In genomic region chr5:42811591-42812392, GRCh38 we compare ENCODE assay signal across 8 cellular contexts. TPM values are rescaled to one million over a fixed set of nuclear protein-coding genes. Genes with fewer than 3 reads are reported as not detected.
DNase-seq lines count a peak whose midpoint lies in the region; ATAC-seq, FAIRE-seq and TF ChIP-seq lines count a peak whose summit lies in the region.

Gene SELENOP, minus strand, starts transcription at chr5:42811892. Its CDS starts 3,539 bp downstream, at chr5:42808353.

- intact Hi-C loops in GM12878 (cut with micrococcal nuclease; ENCODE audit: unreplicated experiment) (no loop called here), sigmoid colon (cut with DNase I) (no loop called here)

- no peak within 1 kb of the TSS for H3K9ac ChIP-seq in GM12878 (ENCODE audit: control insufficient read depth, insufficient read depth, low read length)

- TF ChIP-seq POLR2A in GM12878 (IDR thresholded peaks at IDR 0.05; ENCODE audit: low read depth, low read length) (no peak), sigmoid colon (IDR thresholded peaks at IDR 0.05) (peak; percentile 61 to 85)

- no peak within 1 kb of the TSS for H2AFZ ChIP-seq in GM12878 (ENCODE audit: control insufficient read depth, low read depth, low read length)

- 80% methylated on average over 5 of the region's 6 CpGs for WGBS in GM12878 (ENCODE audit: insufficient coverage, insufficient replicate concordance, low lambda C conversion rate, missing lambda C conversion rate)
- 11 to 24% methylated on average over 6 of the region's 6 CpGs for WGBS in sigmoid colon, 2 donors

- SMC1A ChIA-PET in GM12878 (lab: Charles Lee; ENCODE audit: uncharacterized antibody, unreplicated experiment) = interaction anchor here (1.0 to 4.5 kb wide), 5 partner anchors 17 to 143 kb away, joined by 3 to 34 read pairs (median 4); no protein-coding TSS in a partner anchor

- H3K9me3 ChIP-seq in GM12878 (replicated peaks; ENCODE audit: control insufficient read depth, insufficient read depth, low read length) (no peaks in the 10 kb centered on the region), sigmoid colon (no peaks in the 10 kb centered on the region)

- no peak for TF ChIP-seq RAD21 in GM12878 (IDR thresholded peaks at IDR 0.05; ENCODE audit: insufficient read depth, low read depth, low read length)

- H3K79me2 ChIP-seq in GM12878 (ENCODE audit: control insufficient read depth, insufficient read depth, low read length) = no peaks in the 10 kb centered on the region

- peaks cover 0 to 6% (median 2%) of the 10 kb centered on the region in 4 donors for H3K4me1 Mint-ChIP-seq in naive thymus-derived CD8-positive, alpha-beta T cell

- TF ChIP-seq EP300 in GM12878 (IDR thresholded peaks at IDR 0.05; ENCODE audit: borderline replicate concordance in 1 of 2, control insufficient read depth in 1 of 2, low read depth in 2 of 2, low read length in 2 of 2) (no peak), sigmoid colon (IDR thresholded peaks at IDR 0.05) (no peak)

- peak within 1 kb of the TSS; percentile 53 for H3K4me3 ChIP-seq in LNCaP clone FGC (ENCODE audit: low read depth, low read length)
- no peak within 1 kb of the TSS for H3K4me3 ChIP-seq in GM12878
- peak within 1 kb of the TSS; percentile 25 to 51 (median 44) for H3K4me3 ChIP-seq in sigmoid colon

- no peaks in the 10 kb centered on the region for H3K27me3 Mint-ChIP-seq in naive thymus-derived CD8-positive, alpha-beta T cell

- POLR2A ChIA-PET in GM12878 (lab: Charles Lee) = interaction anchor here (0.6 to 2.6 kb wide), 5 partner anchors 10 to 311 kb away, joined by 3 to 9 read pairs (median 4); no protein-coding TSS in a partner anchor
- POLR2A ChIA-PET in naive thymus-derived CD8-positive, alpha-beta T cell (lab: Charles Lee) = no interaction called here

- RAD21 ChIA-PET in GM12878 (lab: Charles Lee; ENCODE audit: unreplicated experiment) = interaction anchor here (0.6 to 1.7 kb wide), 9 partner anchors 10 to 78 kb away, joined by 3 to 7 read pairs (median 4); no protein-coding TSS in a partner anchor

- H3K36me3 ChIP-seq in GM12878 (ENCODE audit: control insufficient read depth in 2 of 2, insufficient read depth in 2 of 2, low read length in 1 of 2) = no peaks in the 10 kb centered on the region
- H3K36me3 ChIP-seq in sigmoid colon = peaks cover 0 to 2% (median 0%) of the 10 kb centered on the region in 4 donors

- H3K4me3 Mint-ChIP-seq in naive thymus-derived CD8-positive, alpha-beta T cell = no peak within 1 kb of the TSS

- H4K20me1 ChIP-seq in GM12878 (ENCODE audit: control insufficient read depth, insufficient read depth) = no peaks in the 10 kb centered on the region

- TF ChIP-seq CTCF in LNCaP clone FGC (IDR thresholded peaks at IDR 0.05; ENCODE audit: control insufficient read depth, extremely low read depth, insufficient read depth) (no peak), GM12878 (IDR thresholded peaks at IDR 0.05 in 2 of 3, conservative IDR thresholded peaks at IDR 0.05 in 1 of 3; ENCODE audit: control insufficient read depth in 2 of 3, extremely low read depth in 1 of 3, insufficient read depth in 1 of 3, low read depth in 3 of 3, low read length in 3 of 3) (no peak), sigmoid colon (IDR thresholded peaks at IDR 0.05) (no peak)

- H3K27ac ChIP-seq in GM12878 (ENCODE audit: control insufficient read depth, insufficient read depth) (no peak within 1 kb of the TSS), sigmoid colon (peak within 1 kb of the TSS; percentile 73 to 77 (median 74))

- CTCF ChIA-PET in GM12878 (lab: Yijun Ruan, JAX) = interaction anchor here (0.7 to 1.4 kb wide), 5 partner anchors 11 to 182 kb away, joined by 3 to 5 read pairs (median 4); no protein-coding TSS in a partner anchor

- peak; percentile 89 for DNase-seq in LNCaP clone FGC (ENCODE audit: low read depth)
- DNase-seq in GM12878 (ENCODE audit: low read depth, low spot score) = peak; percentile 8
- peak; percentile 17 for DNase-seq in iPS DF 19.7 (ENCODE audit: low read depth, low spot score)
- DNase-seq in sigmoid colon = peak; percentile 81
- no peak for DNase-seq in SK-N-DZ (ENCODE audit: low spot score)
- DNase-seq in NCI-H2196 (lab: John Stamatoyannopoulos, UW; ENCODE audit: unreplicated experiment) = no peak
- no peak for DNase-seq in NCI-H2171 treated with DMSO at 0.1 percent for 48 hours (lab: John Stamatoyannopoulos, UW)
- DNase-seq in naive thymus-derived CD8-positive, alpha-beta T cell = no peak

- H3K4me2 ChIP-seq in GM12878 (ENCODE audit: control insufficient read depth, insufficient read depth) = no peak within 1 kb of the TSS

- ATAC-seq in GM12878 = peak; percentile 57; the same call in 2 of the 3 replicates
- no peak for ATAC-seq in naive thymus-derived CD8-positive, alpha-beta T cell

- H3K4me1 ChIP-seq in GM12878 (ENCODE audit: control insufficient read depth, insufficient read depth, low read length) = no peaks in the 10 kb centered on the region
- peaks cover 0 to 16% (median 9%) of the 10 kb centered on the region in 4 donors for H3K4me1 ChIP-seq in sigmoid colon

- BruUV-seq in GM12878 (replicated peaks; lab: Mats Ljungman, UMichigan) = no TSS peak

- peaks cover 0 to 2% (median 0%) of the 10 kb centered on the region in 3 donors for H3K36me3 Mint-ChIP-seq in naive thymus-derived CD8-positive, alpha-beta T cell

- H3K9me3 Mint-ChIP-seq in naive thymus-derived CD8-positive, alpha-beta T cell = no peaks in the 10 kb centered on the region

- no peaks in the 10 kb centered on the region for H3K27me3 ChIP-seq in GM12878 (replicated peaks in 1 of 2; ENCODE audit: control insufficient read depth in 2 of 2, insufficient read depth in 2 of 2, low read length in 1 of 2)
- H3K27me3 ChIP-seq in sigmoid colon = no peaks in the 10 kb centered on the region

- peak within 1 kb of the TSS in 1 of 10 donors; percentile 18 for H3K27ac Mint-ChIP-seq in naive thymus-derived CD8-positive, alpha-beta T cell

- in situ Hi-C loops in GM12878 (cut with MboI) = no loop called here

- FAIRE-seq in GM12878 (lab: Jason Lieb, UNC) = no peak

TF ChIP-seq in GM12878, 131 proteins besides CTCF, POLR2A, EP300 and RAD21 (continues in another document):
- TF ChIP-seq RAD51 (IDR thresholded peaks at IDR 0.05) (no peak), MTA3 (IDR thresholded peaks at IDR 0.05; ENCODE audit: borderline replicate concordance, low read length) (no peak), MLLT1 (IDR thresholded peaks at IDR 0.05) (0 out of 2 replicates have a peak, but pooled peaks have one; percentile 37)

RNA-seq across cellular contexts. Expression of gene SELENOP, which starts in this region (rescaled TPM):
- 0.10 TPM in 1 of 2 replicates, not detected in the other for total RNA-seq in GM12878 (2013; cell fraction: nucleolus; rRNA removed)
- 0.05 TPM in 1 of 2 replicates, not detected in the other for total RNA-seq in GM12878 (2014; rRNA removed)
- total RNA-seq in GM12878 (2014; rRNA removed; fragmentation: Illumina TruSeq; extraction: Trizol) = 0.27 TPM in 1 of 2 replicates, not detected in the other
- 0.95 and 1.0 TPM in 2 replicates for total RNA-seq in GM12878 (2021)
- polyA plus RNA-seq in GM12878 (2011; ENCODE audit: low read depth) = 0.30 TPM
- polyA plus RNA-seq in GM12878 (2011; rRNA removed) = 5.0 and 5.1 TPM in 2 replicates
- 2.8 and 3.6 TPM in 2 replicates for polyA plus RNA-seq in GM12878 (2011; cell fraction: cytosol; rRNA removed)
- polyA plus RNA-seq in GM12878 (2011; cell fraction: nucleus; rRNA removed) = 0.70 and 1.8 TPM in 2 replicates
- 0.95 and 1.3 TPM in 2 replicates for polyA plus RNA-seq in GM12878 (2012)
- not detected in 2 replicates for polyA plus RNA-seq in GM12878 (2014; fragmentation: Illumina TruSeq; extraction: Trizol)
- polyA plus RNA-seq in GM12878 (2014; fragmentation: Nextera tagmentation; extraction: Ambion mirVana) = under 1 TPM; 0.08 to 0.60 TPM
- polyA plus RNA-seq in GM12878 (2014; rRNA removed) = 0.13 TPM in 1 of 2 replicates, not detected in the other
- 1 to 10 TPM in 1 of 2 experiments, under 1 TPM in 1; 0.88 to 1.2 TPM for polyA plus RNA-seq in GM12878 (2016; fragmentation: Nextera tagmentation; extraction: Ambion mirVana)
- 1.4 and 4.6 TPM in 2 replicates for polyA minus RNA-seq in GM12878 (2011; rRNA and poly(A)+ RNA removed)
- 3.6 TPM in 1 of 2 replicates, not detected in the other for polyA minus RNA-seq in GM12878 (2011; cell fraction: cytosol; rRNA and poly(A)+ RNA removed)
- polyA minus RNA-seq in GM12878 (2011; cell fraction: nucleus; rRNA and poly(A)+ RNA removed) = 2.3 and 2.4 TPM in 2 replicates
- total RNA-seq in sigmoid colon = 100 to 1,000 TPM; 261 to 570 (median 382) TPM
- 1,000 to 10,000 TPM in 1 of 3 donors, 100 to 1,000 TPM in 2; 328 to 1,116 (median 604) TPM for polyA plus RNA-seq in sigmoid colon
- not detected in 2 replicates for polyA plus RNA-seq in SK-N-DZ (2014; cell fraction: cytosol; rRNA removed)
- polyA plus RNA-seq in SK-N-DZ (2014; cell fraction: nucleus; rRNA removed) = 0.18 TPM in 1 of 2 replicates, not detected in the other
- total RNA-seq in naive thymus-derived CD8-positive, alpha-beta T cell = 1 to 10 TPM; 2.5 to 3.9 TPM
- polyA plus RNA-seq in naive thymus-derived CD8-positive, alpha-beta T cell = under 1 TPM in 2 of 3 donors, not detected in 1; 0.44 to 0.52 TPM

Comparison
In these comparisons a context has a peak if more than half of its experiments do, and no peak if none do; other contexts are left out.
1. RNA of gene SELENOP (total RNA-seq): 261 to 570 TPM in sigmoid colon; 2.5 to 3.9 TPM in naive thymus-derived CD8-positive, alpha-beta T cell and 0.05 to 1.0 TPM in GM12878; every median in the first group is over 10 times any median in the second.
2. RNA of gene SELENOP (polyA plus RNA-seq): 328 to 1,116 TPM in sigmoid colon; 0.08 to 5.1 TPM in GM12878 and 0.44 to 0.52 TPM in naive thymus-derived CD8-positive, alpha-beta T cell; every median in the first group is over 10 times any median in the second.
3. DNase-seq: peak in LNCaP clone FGC (single experiment), GM12878 (single experiment), iPS DF 19.7 (single experiment) and sigmoid colon (single experiment); none in SK-N-DZ (single experiment), NCI-H2196 (single experiment), NCI-H2171 treated with DMSO at 0.1 percent for 48 hours (single experiment) and naive thymus-derived CD8-positive, alpha-beta T cell (0 of 10).